In the genomic region with DNA sequence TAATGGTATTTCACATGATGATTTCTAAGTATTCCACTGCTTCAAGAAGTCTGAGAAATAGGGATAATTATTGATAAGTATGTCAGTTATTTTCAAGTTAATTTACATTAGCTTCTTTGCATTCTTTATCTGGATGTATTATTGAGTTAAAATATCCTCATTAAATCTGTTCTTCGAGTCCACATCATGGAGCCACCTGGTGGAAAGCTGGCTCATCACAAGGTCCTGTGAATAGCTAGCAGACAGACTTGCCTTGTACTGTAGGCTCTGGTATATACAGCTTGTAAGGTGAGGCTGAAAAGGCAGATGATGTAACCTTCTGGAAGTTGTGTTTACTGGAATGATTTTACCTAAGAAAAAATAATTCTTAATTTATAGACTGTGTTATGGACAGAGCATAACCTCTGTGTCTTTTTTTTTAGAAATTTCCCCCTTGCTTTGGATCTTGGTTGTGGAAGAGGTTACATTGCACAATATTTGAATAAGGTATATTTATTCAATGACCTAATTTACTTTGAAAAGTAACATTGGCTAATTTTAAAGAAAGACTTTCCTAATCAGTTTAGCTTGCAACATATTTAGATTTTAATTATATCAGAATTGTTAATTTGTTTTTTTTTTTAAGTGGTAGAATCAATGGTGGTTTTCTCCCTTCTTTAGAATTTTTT, we compare ENCODE assay signal across 8 cellular contexts. TPM values are rescaled to one million over a fixed set of nuclear protein-coding genes. Genes with fewer than 3 reads are reported as not detected.
DNase-seq lines count a peak whose midpoint lies in the region; ATAC-seq and TF ChIP-seq lines count a peak whose summit lies in the region.

No MANE protein-coding gene starts in this region.

- in situ Hi-C loops in gastrocnemius medialis (cut with MboI; ENCODE audit: low sequenced_read_pairs in 4 of 4) = no loop called here

- H3K27me3 ChIP-seq in GM06990 (replicated peaks; ENCODE audit: control insufficient read depth, insufficient read depth, low read length) = no peaks in the 10 kb centered on the region
- H3K27me3 ChIP-seq in gastrocnemius medialis = no peaks in the 10 kb centered on the region

- H3K4me3 Mint-ChIP-seq in stimulated activated effector memory CD8-positive, alpha-beta T cell treated with anti-CD3 and anti-CD28 coated beads, Interleukin-12 subunit alpha, Interleukin-12 subunit beta, amount 100 ng/mL, for 72 hours = no peak overlapping the region

- H3K36me3 Mint-ChIP-seq in stimulated activated effector memory CD8-positive, alpha-beta T cell treated with anti-CD3 and anti-CD28 coated beads, Interleukin-12 subunit alpha, Interleukin-12 subunit beta, amount 100 ng/mL, for 72 hours = peaks cover 81% of the 10 kb centered on the region

- DNase-seq in AG08395 (ENCODE audit: low spot score) (peak; percentile 65), GM06990 (ENCODE audit: extremely low read depth, insufficient read length) (no peak), NCI-H2227 treated with DMSO at 0.1 percent for 48 hours (lab: John Stamatoyannopoulos, UW) (peak; percentile 64), fibroblast of the aortic adventitia (ENCODE audit: low read depth) (peak; percentile 64), gastrocnemius medialis (peak in 1 of 2 donors; percentile 18)
- peak; percentile 22 to 40 for DNase-seq in activated CD4-positive, alpha-beta T cell treated with anti-CD3 and anti-CD28 coated beads, Interleukin-2, amount 50 U/mL, for 48 hours
- no peak for DNase-seq in stimulated activated effector memory CD8-positive, alpha-beta T cell treated with anti-CD3 and anti-CD28 coated beads, Interleukin-12 subunit alpha, Interleukin-12 subunit beta, amount 100 ng/mL, for 72 hours (ENCODE audit: low spot score in 2 of 2)

- peak; percentile 38 for ATAC-seq in HG02973 (IDR thresholded peaks at IDR 0.05; ENCODE audit: unreplicated experiment)
- no peak for ATAC-seq in gastrocnemius medialis
- no peak for ATAC-seq in stimulated activated effector memory CD8-positive, alpha-beta T cell treated with anti-CD3 and anti-CD28 coated beads, Interleukin-12 subunit alpha, Interleukin-12 subunit beta, amount 100 ng/mL, for 72 hours

- H3K4me3 ChIP-seq in GM06990 (replicated peaks; ENCODE audit: low read depth, low read length) (no peak overlapping the region), fibroblast of the aortic adventitia (ENCODE audit: low read depth, low read length) (no peak overlapping the region), gastrocnemius medialis (no peak overlapping the region)

- no peaks in the 10 kb centered on the region for H3K9me3 Mint-ChIP-seq in stimulated activated effector memory CD8-positive, alpha-beta T cell treated with anti-CD3 and anti-CD28 coated beads, Interleukin-12 subunit alpha, Interleukin-12 subunit beta, amount 100 ng/mL, for 72 hours

- H3K36me3 ChIP-seq in GM06990 (ENCODE audit: control insufficient read depth, insufficient read depth, low read length) = peaks cover 8% of the 10 kb centered on the region
- H3K36me3 ChIP-seq in gastrocnemius medialis = peaks cover 0 to 36% of the 10 kb centered on the region in 2 donors

- H3K4me1 Mint-ChIP-seq in stimulated activated effector memory CD8-positive, alpha-beta T cell treated with anti-CD3 and anti-CD28 coated beads, Interleukin-12 subunit alpha, Interleukin-12 subunit beta, amount 100 ng/mL, for 72 hours = peaks cover 34% of the 10 kb centered on the region

- no peak for TF ChIP-seq POLR2A in gastrocnemius medialis (IDR thresholded peaks at IDR 0.05)

- intact Hi-C loops in gastrocnemius medialis (cut with DNase I; ENCODE audit: low total_unique reads) = no loop called here

- H3K9me3 ChIP-seq in gastrocnemius medialis = no peaks in the 10 kb centered on the region

- no peak overlapping the region for H3K27ac Mint-ChIP-seq in stimulated activated effector memory CD8-positive, alpha-beta T cell treated with anti-CD3 and anti-CD28 coated beads, Interleukin-12 subunit alpha, Interleukin-12 subunit beta, amount 100 ng/mL, for 72 hours

- H3K27ac ChIP-seq in gastrocnemius medialis = peak overlapping the region in 3 of 4 donors; percentile 2 to 37 (median 5)

- peak; percentile 55 for TF ChIP-seq CTCF in GM06990 (IDR thresholded peaks at IDR 0.05; ENCODE audit: insufficient read depth, low read length, poor library complexity, severe bottlenecking)
- TF ChIP-seq CTCF in fibroblast of the aortic adventitia (IDR thresholded peaks at IDR 0.05; ENCODE audit: insufficient read depth, low read length) = peak; percentile 69
- TF ChIP-seq CTCF in gastrocnemius medialis (IDR thresholded peaks at IDR 0.05 in 4 of 5, conservative IDR thresholded peaks at IDR 0.05 in 1 of 5) = peak in 2 of 5 experiments; percentile 17 to 42

- H3K4me1 ChIP-seq in gastrocnemius medialis = peaks cover 53 to 54% of the 10 kb centered on the region in 2 donors

RNA-seq across cellular contexts. Expression of a gene that starts 3.5 kb away (rescaled TPM):
- total RNA-seq in fibroblast of the aortic adventitia (ENCODE audit: low replicate concordance) = 13.9 and 15.8 TPM in 2 replicates
- 10 to 100 TPM; 14.5 to 33.6 (median 16.8) TPM for total RNA-seq in gastrocnemius medialis

RNA-seq across cellular contexts. Expression of a gene that starts 3.6 kb away (rescaled TPM):
- total RNA-seq in fibroblast of the aortic adventitia (ENCODE audit: low replicate concordance) (15.6 and 55.8 TPM in 2 replicates), gastrocnemius medialis (10 to 100 TPM in 3 of 4 donors, 1 to 10 TPM in 1; 8.6 to 12.2 (median 10.8) TPM)

Comparison
In these comparisons a context has a peak if more than half of its experiments do, and no peak if none do; other contexts are left out.
1. DNase-seq: peak in AG08395 (single experiment), NCI-H2227 treated with DMSO at 0.1 percent for 48 hours (single experiment), activated CD4-positive, alpha-beta T cell treated with anti-CD3 and anti-CD28 coated beads, Interleukin-2, amount 50 U/mL, for 48 hours (2 of 2) and fibroblast of the aortic adventitia (single experiment); none in GM06990 (single experiment) and stimulated activated effector memory CD8-positive, alpha-beta T cell treated with anti-CD3 and anti-CD28 coated beads, Interleukin-12 subunit alpha, Interleukin-12 subunit beta, amount 100 ng/mL, for 72 hours (0 of 2).